ENCODE assay signal across 1 cellular context in genomic region chr19:51565583-51565982, GRCh38.
TF ChIP-seq lines count a peak whose summit lies in the region.

No MANE protein-coding gene starts in this region.

TF ChIP-seq in GM12878, 131 proteins besides CTCF, POLR2A, EP300 and RAD21 (continued from another document):
- no peak for TF ChIP-seq CUX1 (IDR thresholded peaks at IDR 0.05; ENCODE audit: insufficient replicate concordance, low read depth, low read length)
- TF ChIP-seq RUNX3 (IDR thresholded peaks at IDR 0.05; ENCODE audit: low read length), result peak; percentile 58
